1 cellular context compared by ENCODE assay signal in genomic region chr19:35746556-35746955, GRCh38.
A peak's percentile ranks its signal among the peaks of the same experiment; 100 is the strongest.
TF ChIP-seq lines count a peak whose summit lies in the region.

No MANE protein-coding gene starts in this region.

TF ChIP-seq in HEK293, 187 proteins besides CTCF, POLR2A, EP300 and RAD21 (continued from another document):
- TF ChIP-seq, protein P1, sequence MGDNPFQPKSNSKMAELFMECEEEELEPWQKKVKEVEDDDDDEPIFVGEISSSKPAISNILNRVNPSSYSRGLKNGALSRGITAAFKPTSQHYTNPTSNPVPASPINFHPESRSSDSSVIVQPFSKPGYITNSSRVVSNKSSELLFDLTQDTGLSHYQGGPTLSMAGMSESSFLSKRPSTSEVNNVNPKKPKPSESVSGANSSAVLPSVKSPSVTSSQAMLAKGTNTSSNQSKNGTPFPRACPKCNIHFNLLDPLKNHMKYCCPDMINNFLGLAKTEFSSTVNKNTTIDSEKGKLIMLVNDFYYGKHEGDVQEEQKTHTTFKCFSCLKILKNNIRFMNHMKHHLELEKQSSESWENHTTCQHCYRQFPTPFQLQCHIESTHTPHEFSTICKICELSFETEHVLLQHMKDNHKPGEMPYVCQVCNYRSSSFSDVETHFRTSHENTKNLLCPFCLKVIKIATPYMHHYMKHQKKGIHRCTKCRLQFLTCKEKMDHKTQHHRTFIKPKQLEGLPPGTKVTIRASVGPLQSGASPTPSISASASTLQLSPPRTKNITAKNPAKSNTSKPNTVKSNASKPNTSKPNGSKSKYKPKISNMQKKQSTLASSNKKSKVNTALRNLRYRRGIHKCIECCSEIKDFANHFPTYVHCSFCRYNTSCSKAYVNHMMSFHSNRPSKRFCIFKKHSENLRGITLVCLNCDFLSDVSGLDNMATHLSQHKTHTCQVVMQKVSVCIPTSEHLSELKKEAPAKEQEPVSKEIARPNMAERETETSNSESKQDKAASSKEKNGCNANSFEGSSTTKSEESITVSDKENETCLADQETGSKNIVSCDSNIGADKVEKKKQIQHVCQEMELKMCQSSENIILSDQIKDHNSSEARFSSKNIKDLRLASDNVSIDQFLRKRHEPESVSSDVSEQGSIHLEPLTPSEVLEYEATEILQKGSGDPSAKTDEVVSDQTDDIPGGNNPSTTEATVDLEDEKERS (tag by site-specific recombination; IDR thresholded peaks at IDR 0.05), result no peak
- TF ChIP-seq BCL11B (tag by site-specific recombination; IDR thresholded peaks at IDR 0.05; ENCODE audit: low read depth) (no peak), KLF17 (tag by site-specific recombination; IDR thresholded peaks at IDR 0.05) (no peak), ZNF146 (tag by site-specific recombination; IDR thresholded peaks at IDR 0.05) (no peak), ZNF76 (tag by site-specific recombination; IDR thresholded peaks at IDR 0.05; ENCODE audit: borderline replicate concordance, low read depth) (no peak), ZNF596 (tag by site-specific recombination; IDR thresholded peaks at IDR 0.05) (no peak), SP2 (tag by site-specific recombination; IDR thresholded peaks at IDR 0.05) (0 out of 2 replicates have a peak, but pooled peaks have one; percentile 16), ZNF311 (tag by site-specific recombination; IDR thresholded peaks at IDR 0.05; ENCODE audit: borderline replicate concordance) (no peak), HOXC10 (CRISPR knock-in tag; IDR thresholded peaks at IDR 0.05) (no peak), ZFHX2 (tag by site-specific recombination; conservative IDR thresholded peaks at IDR 0.05) (no peak), ZNF133 (tag by site-specific recombination; IDR thresholded peaks at IDR 0.05) (no peak), ZNF571 (tag by site-specific recombination; IDR thresholded peaks at IDR 0.05) (no peak), ZNF24 (tag by site-specific recombination; IDR thresholded peaks at IDR 0.05) (no peak)
- TF ChIP-seq, protein P2, sequence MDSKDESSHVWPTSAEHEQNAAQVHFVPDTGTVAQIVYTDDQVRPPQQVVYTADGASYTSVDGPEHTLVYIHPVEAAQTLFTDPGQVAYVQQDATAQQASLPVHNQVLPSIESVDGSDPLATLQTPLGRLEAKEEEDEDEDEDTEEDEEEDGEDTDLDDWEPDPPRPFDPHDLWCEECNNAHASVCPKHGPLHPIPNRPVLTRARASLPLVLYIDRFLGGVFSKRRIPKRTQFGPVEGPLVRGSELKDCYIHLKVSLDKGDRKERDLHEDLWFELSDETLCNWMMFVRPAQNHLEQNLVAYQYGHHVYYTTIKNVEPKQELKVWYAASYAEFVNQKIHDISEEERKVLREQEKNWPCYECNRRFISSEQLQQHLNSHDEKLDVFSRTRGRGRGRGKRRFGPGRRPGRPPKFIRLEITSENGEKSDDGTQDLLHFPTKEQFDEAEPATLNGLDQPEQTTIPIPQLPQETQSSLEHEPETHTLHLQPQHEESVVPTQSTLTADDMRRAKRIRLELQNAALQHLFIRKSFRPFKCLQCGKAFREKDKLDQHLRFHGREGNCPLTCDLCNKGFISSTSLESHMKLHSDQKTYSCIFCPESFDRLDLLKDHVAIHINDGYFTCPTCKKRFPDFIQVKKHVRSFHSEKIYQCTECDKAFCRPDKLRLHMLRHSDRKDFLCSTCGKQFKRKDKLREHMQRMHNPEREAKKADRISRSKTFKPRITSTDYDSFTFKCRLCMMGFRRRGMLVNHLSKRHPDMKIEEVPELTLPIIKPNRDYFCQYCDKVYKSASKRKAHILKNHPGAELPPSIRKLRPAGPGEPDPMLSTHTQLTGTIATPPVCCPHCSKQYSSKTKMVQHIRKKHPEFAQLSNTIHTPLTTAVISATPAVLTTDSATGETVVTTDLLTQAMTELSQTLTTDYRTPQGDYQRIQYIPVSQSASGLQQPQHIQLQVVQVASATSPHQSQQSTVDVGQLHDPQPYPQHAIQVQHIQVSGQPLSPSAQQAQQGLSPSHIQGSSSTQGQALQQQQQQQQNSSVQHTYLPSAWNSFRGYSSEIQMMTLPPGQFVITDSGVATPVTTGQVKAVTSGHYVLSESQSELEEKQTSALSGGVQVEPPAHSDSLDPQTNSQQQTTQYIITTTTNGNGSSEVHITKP (tag by site-specific recombination; IDR thresholded peaks at IDR 0.05), result peak; percentile 47; the same call in 1 of the 2 replicates
- TF ChIP-seq, protein P3, sequence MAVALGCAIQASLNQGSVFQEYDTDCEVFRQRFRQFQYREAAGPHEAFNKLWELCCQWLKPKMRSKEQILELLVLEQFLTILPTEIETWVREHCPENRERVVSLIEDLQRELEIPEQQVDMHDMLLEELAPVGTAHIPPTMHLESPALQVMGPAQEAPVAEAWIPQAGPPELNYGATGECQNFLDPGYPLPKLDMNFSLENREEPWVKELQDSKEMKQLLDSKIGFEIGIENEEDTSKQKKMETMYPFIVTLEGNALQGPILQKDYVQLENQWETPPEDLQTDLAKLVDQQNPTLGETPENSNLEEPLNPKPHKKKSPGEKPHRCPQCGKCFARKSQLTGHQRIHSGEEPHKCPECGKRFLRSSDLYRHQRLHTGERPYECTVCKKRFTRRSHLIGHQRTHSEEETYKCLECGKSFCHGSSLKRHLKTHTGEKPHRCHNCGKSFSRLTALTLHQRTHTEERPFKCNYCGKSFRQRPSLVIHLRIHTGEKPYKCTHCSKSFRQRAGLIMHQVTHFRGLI (tag by site-specific recombination; IDR thresholded peaks at IDR 0.05), result no peak
